ENCODE assay signal across 1 cellular context in the genomic region with DNA sequence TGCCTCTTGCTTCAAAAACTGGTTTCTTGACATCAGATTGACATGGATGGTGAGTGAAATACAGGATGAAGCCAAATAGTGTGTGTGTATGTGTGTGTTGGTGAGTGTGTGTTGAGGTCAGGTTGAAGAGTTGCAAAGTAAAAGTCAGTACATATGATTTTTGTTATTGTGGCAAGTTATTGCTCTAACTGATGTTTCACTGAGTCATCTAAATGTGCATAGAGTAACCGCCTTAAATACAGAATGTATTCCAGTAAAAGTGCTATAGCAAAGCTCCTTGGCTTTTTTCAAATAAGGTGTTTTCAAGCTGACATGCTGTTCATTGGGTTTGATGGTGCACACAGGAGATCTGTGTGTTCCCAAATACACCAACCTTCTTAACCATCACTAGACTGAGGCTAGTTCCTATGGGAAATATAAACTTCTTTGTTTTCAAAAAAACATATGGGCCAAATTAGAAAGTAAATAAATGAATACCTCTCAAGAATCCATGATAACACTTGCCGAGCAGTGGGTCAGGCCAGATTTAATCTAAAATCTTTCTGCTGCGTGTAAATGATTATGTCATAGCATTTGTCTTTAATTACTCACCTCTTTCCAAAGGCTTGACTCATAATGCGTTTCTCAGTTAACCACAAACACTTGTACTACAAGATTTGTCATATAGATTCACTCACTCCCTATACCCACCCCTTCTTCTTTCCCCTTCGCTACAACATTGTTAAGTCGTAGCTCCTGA.
A peak's percentile ranks its signal among the peaks of the same experiment; 100 is the strongest.
TF ChIP-seq lines count a peak whose summit lies in the region.

No MANE protein-coding gene starts in this region.

TF ChIP-seq in HEK293, 187 proteins besides CTCF, POLR2A, EP300 and RAD21 (continued from another document and continues in another):
- TF ChIP-seq, protein P1, sequence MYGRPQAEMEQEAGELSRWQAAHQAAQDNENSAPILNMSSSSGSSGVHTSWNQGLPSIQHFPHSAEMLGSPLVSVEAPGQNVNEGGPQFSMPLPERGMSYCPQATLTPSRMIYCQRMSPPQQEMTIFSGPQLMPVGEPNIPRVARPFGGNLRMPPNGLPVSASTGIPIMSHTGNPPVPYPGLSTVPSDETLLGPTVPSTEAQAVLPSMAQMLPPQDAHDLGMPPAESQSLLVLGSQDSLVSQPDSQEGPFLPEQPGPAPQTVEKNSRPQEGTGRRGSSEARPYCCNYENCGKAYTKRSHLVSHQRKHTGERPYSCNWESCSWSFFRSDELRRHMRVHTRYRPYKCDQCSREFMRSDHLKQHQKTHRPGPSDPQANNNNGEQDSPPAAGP (tag by site-specific recombination; IDR thresholded peaks at IDR 0.05), result peak; percentile 93
- no peak for TF ChIP-seq ZSCAN18 (tag by site-specific recombination; IDR thresholded peaks at IDR 0.05)
- TF ChIP-seq, protein P2, sequence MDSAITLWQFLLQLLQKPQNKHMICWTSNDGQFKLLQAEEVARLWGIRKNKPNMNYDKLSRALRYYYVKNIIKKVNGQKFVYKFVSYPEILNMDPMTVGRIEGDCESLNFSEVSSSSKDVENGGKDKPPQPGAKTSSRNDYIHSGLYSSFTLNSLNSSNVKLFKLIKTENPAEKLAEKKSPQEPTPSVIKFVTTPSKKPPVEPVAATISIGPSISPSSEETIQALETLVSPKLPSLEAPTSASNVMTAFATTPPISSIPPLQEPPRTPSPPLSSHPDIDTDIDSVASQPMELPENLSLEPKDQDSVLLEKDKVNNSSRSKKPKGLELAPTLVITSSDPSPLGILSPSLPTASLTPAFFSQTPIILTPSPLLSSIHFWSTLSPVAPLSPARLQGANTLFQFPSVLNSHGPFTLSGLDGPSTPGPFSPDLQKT (IDR thresholded peaks at IDR 0.05; ENCODE audit: borderline replicate concordance, low read depth, low read length), result no peak
- no peak for TF ChIP-seq ZNF121 (tag by site-specific recombination; IDR thresholded peaks at IDR 0.05)
- TF ChIP-seq, protein P3, sequence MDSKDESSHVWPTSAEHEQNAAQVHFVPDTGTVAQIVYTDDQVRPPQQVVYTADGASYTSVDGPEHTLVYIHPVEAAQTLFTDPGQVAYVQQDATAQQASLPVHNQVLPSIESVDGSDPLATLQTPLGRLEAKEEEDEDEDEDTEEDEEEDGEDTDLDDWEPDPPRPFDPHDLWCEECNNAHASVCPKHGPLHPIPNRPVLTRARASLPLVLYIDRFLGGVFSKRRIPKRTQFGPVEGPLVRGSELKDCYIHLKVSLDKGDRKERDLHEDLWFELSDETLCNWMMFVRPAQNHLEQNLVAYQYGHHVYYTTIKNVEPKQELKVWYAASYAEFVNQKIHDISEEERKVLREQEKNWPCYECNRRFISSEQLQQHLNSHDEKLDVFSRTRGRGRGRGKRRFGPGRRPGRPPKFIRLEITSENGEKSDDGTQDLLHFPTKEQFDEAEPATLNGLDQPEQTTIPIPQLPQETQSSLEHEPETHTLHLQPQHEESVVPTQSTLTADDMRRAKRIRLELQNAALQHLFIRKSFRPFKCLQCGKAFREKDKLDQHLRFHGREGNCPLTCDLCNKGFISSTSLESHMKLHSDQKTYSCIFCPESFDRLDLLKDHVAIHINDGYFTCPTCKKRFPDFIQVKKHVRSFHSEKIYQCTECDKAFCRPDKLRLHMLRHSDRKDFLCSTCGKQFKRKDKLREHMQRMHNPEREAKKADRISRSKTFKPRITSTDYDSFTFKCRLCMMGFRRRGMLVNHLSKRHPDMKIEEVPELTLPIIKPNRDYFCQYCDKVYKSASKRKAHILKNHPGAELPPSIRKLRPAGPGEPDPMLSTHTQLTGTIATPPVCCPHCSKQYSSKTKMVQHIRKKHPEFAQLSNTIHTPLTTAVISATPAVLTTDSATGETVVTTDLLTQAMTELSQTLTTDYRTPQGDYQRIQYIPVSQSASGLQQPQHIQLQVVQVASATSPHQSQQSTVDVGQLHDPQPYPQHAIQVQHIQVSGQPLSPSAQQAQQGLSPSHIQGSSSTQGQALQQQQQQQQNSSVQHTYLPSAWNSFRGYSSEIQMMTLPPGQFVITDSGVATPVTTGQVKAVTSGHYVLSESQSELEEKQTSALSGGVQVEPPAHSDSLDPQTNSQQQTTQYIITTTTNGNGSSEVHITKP (tag by site-specific recombination; IDR thresholded peaks at IDR 0.05), result peak; percentile 77
- no peak for TF ChIP-seq ZNF645 (tag by site-specific recombination; IDR thresholded peaks at IDR 0.05)
- no peak; the same call in 1 of the 2 replicates for TF ChIP-seq KLF16 (tag by site-specific recombination; IDR thresholded peaks at IDR 0.05)
- peak; percentile 55; the same call in 1 of the 2 replicates for TF ChIP-seq ZNF10 (tag by site-specific recombination; IDR thresholded peaks at IDR 0.05)
- TF ChIP-seq ZNF664 (tag by site-specific recombination; IDR thresholded peaks at IDR 0.05), result no peak
- TF ChIP-seq, protein P4, sequence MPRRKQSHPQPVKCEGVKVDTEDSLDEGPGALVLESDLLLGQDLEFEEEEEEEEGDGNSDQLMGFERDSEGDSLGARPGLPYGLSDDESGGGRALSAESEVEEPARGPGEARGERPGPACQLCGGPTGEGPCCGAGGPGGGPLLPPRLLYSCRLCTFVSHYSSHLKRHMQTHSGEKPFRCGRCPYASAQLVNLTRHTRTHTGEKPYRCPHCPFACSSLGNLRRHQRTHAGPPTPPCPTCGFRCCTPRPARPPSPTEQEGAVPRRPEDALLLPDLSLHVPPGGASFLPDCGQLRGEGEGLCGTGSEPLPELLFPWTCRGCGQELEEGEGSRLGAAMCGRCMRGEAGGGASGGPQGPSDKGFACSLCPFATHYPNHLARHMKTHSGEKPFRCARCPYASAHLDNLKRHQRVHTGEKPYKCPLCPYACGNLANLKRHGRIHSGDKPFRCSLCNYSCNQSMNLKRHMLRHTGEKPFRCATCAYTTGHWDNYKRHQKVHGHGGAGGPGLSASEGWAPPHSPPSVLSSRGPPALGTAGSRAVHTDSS (tag by site-specific recombination; IDR thresholded peaks at IDR 0.05), result no peak
- TF ChIP-seq ZNF202 (tag by site-specific recombination; IDR thresholded peaks at IDR 0.05; ENCODE audit: borderline replicate concordance), result no peak
- TF ChIP-seq ZNF280C (tag by site-specific recombination; IDR thresholded peaks at IDR 0.05), result no peak
- no peak for TF ChIP-seq ZBTB26 (tag by site-specific recombination; optimal IDR thresholded peaks at IDR 0.05)
- peak; percentile 96 for TF ChIP-seq INSM2 (tag by site-specific recombination; IDR thresholded peaks at IDR 0.05)
- TF ChIP-seq ZNF354C (tag by site-specific recombination; IDR thresholded peaks at IDR 0.05; ENCODE audit: borderline replicate concordance, low read depth), result no peak
- no peak; the same call in 1 of the 2 replicates for TF ChIP-seq FEZF1 (tag by site-specific recombination; IDR thresholded peaks at IDR 0.05)
- TF ChIP-seq ZBTB8A (tag by site-specific recombination; IDR thresholded peaks at IDR 0.05), result no peak
- TF ChIP-seq ZSCAN30 (tag by site-specific recombination; IDR thresholded peaks at IDR 0.05), result no peak
- TF ChIP-seq ZBTB48 (tag by site-specific recombination; IDR thresholded peaks at IDR 0.05), result no peak
- TF ChIP-seq ZNF404 (tag by site-specific recombination; IDR thresholded peaks at IDR 0.05), result no peak
- peak; percentile 73; the same call in 1 of the 2 replicates for TF ChIP-seq ZSCAN23 (tag by site-specific recombination; IDR thresholded peaks at IDR 0.05)
- no peak for TF ChIP-seq ZNF16 (tag by site-specific recombination; IDR thresholded peaks at IDR 0.05; ENCODE audit: low read depth)
- no peak for TF ChIP-seq ZNF37A (tag by site-specific recombination; IDR thresholded peaks at IDR 0.05)
- no peak for TF ChIP-seq ZNF175 (tag by site-specific recombination; IDR thresholded peaks at IDR 0.05)
- TF ChIP-seq SP7 (tag by site-specific recombination; IDR thresholded peaks at IDR 0.05), result peak; percentile 92
- TF ChIP-seq, protein P5, sequence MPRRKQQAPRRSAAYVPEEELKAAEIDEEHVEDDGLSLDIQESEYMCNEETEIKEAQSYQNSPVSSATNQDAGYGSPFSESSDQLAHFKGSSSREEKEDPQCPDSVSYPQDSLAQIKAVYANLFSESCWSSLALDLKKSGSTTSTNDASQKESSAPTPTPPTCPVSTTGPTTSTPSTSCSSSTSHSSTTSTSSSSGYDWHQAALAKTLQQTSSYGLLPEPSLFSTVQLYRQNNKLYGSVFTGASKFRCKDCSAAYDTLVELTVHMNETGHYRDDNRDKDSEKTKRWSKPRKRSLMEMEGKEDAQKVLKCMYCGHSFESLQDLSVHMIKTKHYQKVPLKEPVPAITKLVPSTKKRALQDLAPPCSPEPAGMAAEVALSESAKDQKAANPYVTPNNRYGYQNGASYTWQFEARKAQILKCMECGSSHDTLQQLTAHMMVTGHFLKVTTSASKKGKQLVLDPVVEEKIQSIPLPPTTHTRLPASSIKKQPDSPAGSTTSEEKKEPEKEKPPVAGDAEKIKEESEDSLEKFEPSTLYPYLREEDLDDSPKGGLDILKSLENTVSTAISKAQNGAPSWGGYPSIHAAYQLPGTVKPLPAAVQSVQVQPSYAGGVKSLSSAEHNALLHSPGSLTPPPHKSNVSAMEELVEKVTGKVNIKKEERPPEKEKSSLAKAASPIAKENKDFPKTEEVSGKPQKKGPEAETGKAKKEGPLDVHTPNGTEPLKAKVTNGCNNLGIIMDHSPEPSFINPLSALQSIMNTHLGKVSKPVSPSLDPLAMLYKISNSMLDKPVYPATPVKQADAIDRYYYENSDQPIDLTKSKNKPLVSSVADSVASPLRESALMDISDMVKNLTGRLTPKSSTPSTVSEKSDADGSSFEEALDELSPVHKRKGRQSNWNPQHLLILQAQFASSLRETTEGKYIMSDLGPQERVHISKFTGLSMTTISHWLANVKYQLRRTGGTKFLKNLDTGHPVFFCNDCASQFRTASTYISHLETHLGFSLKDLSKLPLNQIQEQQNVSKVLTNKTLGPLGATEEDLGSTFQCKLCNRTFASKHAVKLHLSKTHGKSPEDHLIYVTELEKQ (tag by site-specific recombination; IDR thresholded peaks at IDR 0.05; ENCODE audit: borderline replicate concordance), result peak; percentile 77
- TF ChIP-seq ZNF624 (tag by site-specific recombination; IDR thresholded peaks at IDR 0.05), result no peak
- peak; percentile 55; the same call in 1 of the 2 replicates for TF ChIP-seq SP3 (tag by site-specific recombination; IDR thresholded peaks at IDR 0.05)
- no peak for TF ChIP-seq ZFP69B (tag by site-specific recombination; IDR thresholded peaks at IDR 0.05)
- no peak for TF ChIP-seq SETDB1 (IDR thresholded peaks at IDR 0.05; ENCODE audit: insufficient read length, low read length)
- TF ChIP-seq SCRT2 (tag by site-specific recombination; IDR thresholded peaks at IDR 0.05), result peak; percentile 29; the same call in 1 of the 2 replicates
